Comparison of ENCODE assay signal across 11 cellular contexts in the genomic region with DNA sequence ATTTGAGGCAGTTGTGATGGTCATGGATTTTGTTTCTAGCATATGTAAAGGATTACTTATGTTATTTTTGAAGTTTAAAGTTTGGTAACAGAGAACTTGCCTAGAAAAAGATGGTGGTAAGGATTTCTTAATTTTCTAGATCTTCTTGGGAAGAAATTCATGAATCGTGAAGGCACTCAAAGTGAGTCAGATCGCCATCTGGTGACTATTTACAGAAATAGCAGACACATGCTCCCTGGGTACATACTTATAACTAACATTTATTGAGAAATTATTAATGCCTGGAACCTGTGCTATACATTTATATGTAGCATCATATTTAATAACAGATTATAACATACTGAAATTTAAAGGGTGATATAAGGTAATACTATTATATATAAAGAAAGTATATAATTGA.
DNase-seq lines count a peak whose midpoint lies in the region; ATAC-seq and TF ChIP-seq lines count a peak whose summit lies in the region.
"Had no signal": no experiment of that assay in that cellular context is flagged by ENCODE, and none has a peak within 500 bp of the region (broad histone marks: within the 10 kb centered on the region; RNA-seq: fewer than 3 reads in every experiment).

No MANE protein-coding gene starts in this region.

- H3K4me3 Mint-ChIP-seq in activated CD4-positive, alpha-beta memory T cell treated with anti-CD3 and anti-CD28 coated beads for 36 hours = no peak overlapping the region
- H3K4me3 Mint-ChIP-seq: naive B cell; T-helper 2 cell treated with Interferon-gamma antibody and Interleukin-4, amounts not matched to agents 5 μg/mL and 100 μg/mL, for 36 hours had no signal

- H3K27me3 ChIP-seq in adipocyte (replicated peaks; ENCODE audit: control insufficient read depth, insufficient read depth, low read length) (no peaks in the 10 kb centered on the region), lower lobe of right lung (ENCODE audit: low read depth) (no peaks in the 10 kb centered on the region)

- CTCF ChIA-PET in activated CD4-positive, alpha-beta memory T cell treated with anti-CD3 and anti-CD28 coated beads for 36 hours (lab: Charles Lee) = no interaction called here

- POLR2A ChIA-PET in activated CD4-positive, alpha-beta memory T cell treated with anti-CD3 and anti-CD28 coated beads for 36 hours (lab: Charles Lee) = no interaction called here

- DNase-seq in GM03348 (ENCODE audit: low spot score) (peak; percentile 11), adipocyte (ENCODE audit: low read depth) (peak; percentile 49), lower lobe of right lung (no peak), DMS79 treated with DMSO at 0.1 percent for 48 hours (lab: John Stamatoyannopoulos, UW) (no peak), activated T-cell treated with anti-CD3 and anti-CD28 coated beads for 4 hours (no peak)
- no peak for DNase-seq in activated CD4-positive, alpha-beta memory T cell treated with anti-CD3 and anti-CD28 coated beads for 36 hours
- DNase-seq: naive B cell; stimulated activated CD8-positive, alpha-beta memory T cell treated with anti-CD3 and anti-CD28 coated beads, Interleukin-4, amount 100 ng/mL, for 48 hours had no signal

- intact Hi-C loops in lower lobe of right lung (cut with DNase I) = no loop called here
- intact Hi-C loops in activated CD4-positive, alpha-beta memory T cell treated with anti-CD3 and anti-CD28 coated beads for 36 hours (cut with micrococcal nuclease) = no loop called here

- no peaks in the 10 kb centered on the region for H3K4me1 Mint-ChIP-seq in activated CD4-positive, alpha-beta memory T cell treated with anti-CD3 and anti-CD28 coated beads for 36 hours (ENCODE audit: low read depth)
- H3K4me1 Mint-ChIP-seq: naive B cell had no signal

- H3K4me1 ChIP-seq in adipocyte (ENCODE audit: control insufficient read depth, insufficient read depth, low read length) = no peaks in the 10 kb centered on the region
- H3K4me1 ChIP-seq in lower lobe of right lung = no peaks in the 10 kb centered on the region

- no peak overlapping the region for H3K27ac ChIP-seq in lower lobe of right lung

- ATAC-seq in lower lobe of right lung = no peak
- no peak for ATAC-seq in GM19455 (IDR thresholded peaks at IDR 0.05; ENCODE audit: unreplicated experiment)

- no peaks in the 10 kb centered on the region for H3K27me3 Mint-ChIP-seq in activated CD4-positive, alpha-beta memory T cell treated with anti-CD3 and anti-CD28 coated beads for 36 hours
- H3K27me3 Mint-ChIP-seq: naive B cell had no signal

- H3K36me3 ChIP-seq in adipocyte (ENCODE audit: control insufficient read depth, insufficient read depth, low read length, severe bottlenecking) (no peaks in the 10 kb centered on the region), lower lobe of right lung (no peaks in the 10 kb centered on the region)

- no peak overlapping the region for H3K9ac ChIP-seq in adipocyte (ENCODE audit: low read length)

- H3K4me3 ChIP-seq in adipocyte (ENCODE audit: low read length) (no peak overlapping the region), lower lobe of right lung (no peak overlapping the region)

- no peak overlapping the region for H3K27ac Mint-ChIP-seq in activated CD4-positive, alpha-beta memory T cell treated with anti-CD3 and anti-CD28 coated beads for 36 hours
- H3K27ac Mint-ChIP-seq: naive B cell; T-helper 2 cell treated with Interferon-gamma antibody and Interleukin-4, amounts not matched to agents 5 μg/mL and 100 μg/mL, for 36 hours had no signal

- H3K9me3 Mint-ChIP-seq in activated CD4-positive, alpha-beta memory T cell treated with anti-CD3 and anti-CD28 coated beads for 36 hours = peaks cover 22% of the 10 kb centered on the region

- H3K36me3 Mint-ChIP-seq in activated CD4-positive, alpha-beta memory T cell treated with anti-CD3 and anti-CD28 coated beads for 36 hours = no peaks in the 10 kb centered on the region
- H3K36me3 Mint-ChIP-seq: naive B cell had no signal

- H3K9me3 ChIP-seq in adipocyte (ENCODE audit: control insufficient read depth, low read length) (peaks cover 4% of the 10 kb centered on the region), lower lobe of right lung (no peaks in the 10 kb centered on the region)

- TF ChIP-seq CTCF in LNCAP (IDR thresholded peaks at IDR 0.05) (peak; percentile 40; the same call in 1 of the 2 replicates), lower lobe of right lung (IDR thresholded peaks at IDR 0.05) (peak; percentile 14)

Comparison
In these comparisons a context has a peak if more than half of its experiments do, and no peak if none do; other contexts are left out.
1. DNase-seq: peak in GM03348 (single experiment) and adipocyte (single experiment); none in lower lobe of right lung (single experiment), DMS79 treated with DMSO at 0.1 percent for 48 hours (single experiment), activated CD4-positive, alpha-beta memory T cell treated with anti-CD3 and anti-CD28 coated beads for 36 hours (single experiment) and activated T-cell treated with anti-CD3 and anti-CD28 coated beads for 4 hours (single experiment).